13 cellular contexts compared by ENCODE assay signal in the genomic region with DNA sequence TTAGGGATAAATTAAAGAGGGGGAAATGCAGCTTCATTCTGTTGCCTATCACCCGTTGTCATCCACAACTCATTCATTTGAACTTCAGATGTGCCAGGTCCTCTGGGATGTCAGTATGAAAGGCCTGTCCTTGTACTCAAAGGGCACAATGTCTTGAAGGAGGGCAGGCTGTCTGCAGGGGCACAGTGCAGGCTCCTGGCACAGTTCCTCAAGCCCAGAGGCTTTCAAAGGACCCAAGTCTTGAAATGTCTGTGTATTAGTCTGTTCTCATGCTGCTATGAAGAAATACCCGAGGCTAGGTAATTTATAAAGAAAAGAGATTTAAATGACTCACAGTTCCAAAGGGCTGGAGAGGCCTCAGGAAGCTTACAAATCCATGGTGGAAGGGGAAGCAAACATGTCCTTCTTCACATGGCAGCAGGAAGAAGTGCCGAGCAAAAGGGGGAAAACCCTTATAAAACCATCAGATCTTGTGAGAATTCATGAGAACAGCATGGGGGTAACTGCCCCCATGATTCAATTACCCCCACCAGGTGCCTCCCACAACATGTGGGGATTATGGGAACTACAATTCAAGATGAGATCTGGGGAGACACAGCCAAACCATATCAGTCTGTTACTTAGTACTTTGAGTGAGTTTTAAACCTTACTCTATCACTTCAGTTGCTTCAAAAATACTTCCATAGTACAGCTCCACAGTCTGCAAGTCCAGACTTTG. TPM values are rescaled to one million over a fixed set of nuclear protein-coding genes. Genes with fewer than 3 reads are reported as not detected.
A peak's percentile ranks its signal among the peaks of the same experiment; 100 is the strongest.
DNase-seq lines count a peak whose midpoint lies in the region; ATAC-seq and TF ChIP-seq lines count a peak whose summit lies in the region.
"Had no signal": no experiment of that assay in that cellular context is flagged by ENCODE, and none has a peak within 500 bp of the region (broad histone marks: within the 10 kb centered on the region; RNA-seq: fewer than 3 reads in every experiment).

No MANE protein-coding gene starts in this region.

- no peaks in the 10 kb centered on the region for H3K27me3 Mint-ChIP-seq in neural crest cell (ENCODE audit: low read depth)

- DNase-seq in DMS 273 (lab: John Stamatoyannopoulos, UW; ENCODE audit: unreplicated experiment), result peak; percentile 55
- DNase-seq in DMS 273 treated with DMSO at 0.1 percent for 48 hours (lab: John Stamatoyannopoulos, UW), result no peak
- DNase-seq in NCI-H82 (lab: John Stamatoyannopoulos, UW), result peak; percentile 63
- peak; percentile 29 to 56 for DNase-seq in cardiac fibroblast (ENCODE audit: low read depth in 2 of 2)
- no peak for DNase-seq in neural crest cell (ENCODE audit: low read depth, low spot score)
- DNase-seq in NCI-H146 (lab: John Stamatoyannopoulos, UW), result no peak
- DNase-seq: activated CD8-positive, alpha-beta memory T cell treated with anti-CD3 and anti-CD28 coated beads for 24 hours; DMS53; NCI-H774; stomach; T-helper 1 cell had no signal

- no peaks in the 10 kb centered on the region for H3K9me3 Mint-ChIP-seq in neural crest cell

- H3K27ac Mint-ChIP-seq in neural crest cell (ENCODE audit: unreplicated experiment), result peak overlapping the region; percentile 73

- no peak overlapping the region for H3K4me3 ChIP-seq in cardiac fibroblast (replicated peaks in 1 of 2; ENCODE audit: low read depth in 2 of 2, low read length in 2 of 2)
- H3K4me3 ChIP-seq: stomach had no signal

- H3K36me3 Mint-ChIP-seq in neural crest cell (ENCODE audit: low read depth), result peaks cover 12% of the 10 kb centered on the region

- ATAC-seq in GM19467 (IDR thresholded peaks at IDR 0.05; ENCODE audit: unreplicated experiment), result no peak
- ATAC-seq in HG03378 (IDR thresholded peaks at IDR 0.05; ENCODE audit: unreplicated experiment), result no peak

- peak overlapping the region; percentile 5 for H3K4me3 Mint-ChIP-seq in neural crest cell

- no peak for TF ChIP-seq CTCF in cardiac fibroblast (IDR thresholded peaks at IDR 0.05; ENCODE audit: low read depth, low read length)
- TF ChIP-seq CTCF in neural crest cell (conservative IDR thresholded peaks at IDR 0.05), result no peak

- peaks cover 59% of the 10 kb centered on the region for H3K4me1 Mint-ChIP-seq in neural crest cell

RNA-seq across cellular contexts. Expression of a gene that starts 9.4 kb away (rescaled TPM):
- total RNA-seq in neural crest cell, result 18.1 and 19.1 TPM in 2 replicates

Comparison
In these comparisons a context has a peak if more than half of its experiments do, and no peak if none do; other contexts are left out.
1. DNase-seq: peak in DMS 273 (single experiment), NCI-H82 (single experiment) and cardiac fibroblast (2 of 2); none in DMS 273 treated with DMSO at 0.1 percent for 48 hours (single experiment), neural crest cell (single experiment) and NCI-H146 (single experiment).